ENCODE assay signal across 16 cellular contexts in genomic region chr4:150155391-150155790, GRCh38.
DNase-seq lines count a peak whose midpoint lies in the region; ATAC-seq and TF ChIP-seq lines count a peak whose summit lies in the region.
"Had no signal": no experiment of that assay in that cellular context is flagged by ENCODE, and none has a peak within 500 bp of the region (broad histone marks: within the 10 kb centered on the region; RNA-seq: fewer than 3 reads in every experiment).

No MANE protein-coding gene starts in this region.

- H3K4me2 ChIP-seq in SK-N-SH: no peak overlapping the region
- H3K4me2 ChIP-seq: BLaER1 had no signal

- H3K9me2 ChIP-seq in SK-N-SH: no peaks in the 10 kb centered on the region

- CTCF ChIA-PET in SK-N-SH (lab: Yijun Ruan, JAX): interaction anchor here (1.3 to 2.0 kb wide), 3 partner anchors 9 to 87 kb away, joined by 3 to 6 read pairs (median 4); partner anchors contain the start of gene DCLK2
- CTCF ChIA-PET in naive thymus-derived CD4-positive, alpha-beta T cell (lab: Charles Lee): no interaction called here

- ATAC-seq in SK-N-SH treated with all-trans-retinoic acid at 6 μM for 48 hours (no peak), HG03175 (IDR thresholded peaks at IDR 0.05; ENCODE audit: unreplicated experiment) (no peak)
- no peak for ATAC-seq in naive thymus-derived CD4-positive, alpha-beta T cell

- H3K27me3 Mint-ChIP-seq in naive thymus-derived CD4-positive, alpha-beta T cell: peaks cover 0 to 6% (median 3%) of the 10 kb centered on the region in 5 donors
- H3K27me3 Mint-ChIP-seq: CD4-positive, alpha-beta memory T cell had no signal

- H3K4me3 ChIP-seq in SK-N-SH (ENCODE audit: low read depth in 2 of 2, low read length in 1 of 2) (no peak overlapping the region), esophagus muscularis mucosa (no peak overlapping the region)
- no peak overlapping the region for H3K4me3 ChIP-seq in naive thymus-derived CD4-positive, alpha-beta T cell (ENCODE audit: low read length)
- H3K4me3 ChIP-seq: BLaER1, GM23248, HAP-1 had no signal

- no peaks in the 10 kb centered on the region for H3K36me3 Mint-ChIP-seq in naive thymus-derived CD4-positive, alpha-beta T cell
- H3K36me3 Mint-ChIP-seq: CD14-positive monocyte; CD4-positive, alpha-beta memory T cell had no signal

- H3K9ac ChIP-seq in SK-N-SH: no peak overlapping the region
- H3K9ac ChIP-seq: BLaER1, GM23248 had no signal

- H3F3A ChIP-seq in SK-N-SH (replicated peaks; ENCODE audit: insufficient read depth): peaks cover 2% of the 10 kb centered on the region

- 91% methylated on average over 4 of the region's 4 CpGs for WGBS in SK-N-SH (ENCODE audit: low lambda C conversion rate)
- WGBS in esophagus muscularis mucosa: 89% methylated on average over 4 of the region's 4 CpGs

- no peak overlapping the region for H3K4me3 Mint-ChIP-seq in naive thymus-derived CD4-positive, alpha-beta T cell
- H3K4me3 Mint-ChIP-seq: CD14-positive monocyte; CD4-positive, alpha-beta memory T cell had no signal

- DNase-seq in SK-N-SH: peak; percentile 40
- peak; percentile 36 for DNase-seq in NCI-H146 treated with DMSO at 0.1 percent for 48 hours (lab: John Stamatoyannopoulos, UW; ENCODE audit: unreplicated experiment)
- peak; percentile 64 for DNase-seq in esophagus muscularis mucosa (ENCODE audit: extremely low spot score)
- no peak for DNase-seq in naive thymus-derived CD4-positive, alpha-beta T cell
- DNase-seq: ACHN; CD4-positive, alpha-beta memory T cell; DMS153; DMS79; GDM1; GM23248 had no signal

- H3K79me2 ChIP-seq in SK-N-SH (ENCODE audit: insufficient read depth): peaks cover 79% of the 10 kb centered on the region; the same call in 1 of the 2 replicates

- TF ChIP-seq CTCF in SK-N-SH (IDR thresholded peaks at IDR 0.05) (no peak), esophagus muscularis mucosa (IDR thresholded peaks at IDR 0.05) (no peak)

- no peaks in the 10 kb centered on the region for H3K27me3 ChIP-seq in SK-N-SH (ENCODE audit: insufficient read depth)
- no peaks in the 10 kb centered on the region for H3K27me3 ChIP-seq in esophagus muscularis mucosa
- no peaks in the 10 kb centered on the region for H3K27me3 ChIP-seq in naive thymus-derived CD4-positive, alpha-beta T cell (ENCODE audit: control insufficient read depth in 2 of 2, insufficient read depth in 2 of 2, low read length in 2 of 2)
- H3K27me3 ChIP-seq: BLaER1 had no signal

- H3K9me3 ChIP-seq in SK-N-SH: no peaks in the 10 kb centered on the region
- H3K9me3 ChIP-seq in esophagus muscularis mucosa: no peaks in the 10 kb centered on the region
- H3K9me3 ChIP-seq in naive thymus-derived CD4-positive, alpha-beta T cell (ENCODE audit: control insufficient read depth in 2 of 3, low read length in 3 of 3): no peaks in the 10 kb centered on the region
- H3K9me3 ChIP-seq: BLaER1, HAP-1 had no signal

- H4K20me1 ChIP-seq in SK-N-SH (ENCODE audit: insufficient read depth): no peaks in the 10 kb centered on the region
- H4K20me1 ChIP-seq: BLaER1 had no signal

- H3K27ac ChIP-seq in SK-N-SH (ENCODE audit: low read depth in 2 of 2, low read length in 1 of 2) (no peak overlapping the region), esophagus muscularis mucosa (replicated peaks in 1 of 4) (no peak overlapping the region)
- no peak overlapping the region for H3K27ac ChIP-seq in naive thymus-derived CD4-positive, alpha-beta T cell (ENCODE audit: low read depth, low read length)
- H3K27ac ChIP-seq: BLaER1, GM23248, HL-60 had no signal

- POLR2A ChIA-PET in SK-N-SH (lab: Yijun Ruan, JAX): no interaction called here
- POLR2A ChIA-PET in naive thymus-derived CD4-positive, alpha-beta T cell (lab: Charles Lee): no interaction called here

- TF ChIP-seq POLR2A in esophagus muscularis mucosa (IDR thresholded peaks at IDR 0.05; ENCODE audit: low read depth): no peak

- TF ChIP-seq EP300 in SK-N-SH (IDR thresholded peaks at IDR 0.05; ENCODE audit: borderline replicate concordance in 1 of 2, low read depth in 1 of 2, low read length in 1 of 2) (peak in 1 of 2 experiments; percentile 37; a peak in 1 of 4 replicates), esophagus muscularis mucosa (IDR thresholded peaks at IDR 0.05) (no peak)

- intact Hi-C loops in esophagus muscularis mucosa (cut with DNase I): no loop called here
- intact Hi-C loops in naive thymus-derived CD4-positive, alpha-beta T cell (cut with micrococcal nuclease): no loop called here

- no peak overlapping the region for H2AFZ ChIP-seq in SK-N-SH (ENCODE audit: low read depth)
- H2AFZ ChIP-seq: GM23248 had no signal

- peaks cover 0 to 5% of the 10 kb centered on the region in 2 experiments for H3K36me3 ChIP-seq in SK-N-SH (replicated peaks in 1 of 2; ENCODE audit: control insufficient read depth in 1 of 2, insufficient read depth in 2 of 2, low read length in 1 of 2)
- no peaks in the 10 kb centered on the region for H3K36me3 ChIP-seq in esophagus muscularis mucosa
- no peaks in the 10 kb centered on the region for H3K36me3 ChIP-seq in naive thymus-derived CD4-positive, alpha-beta T cell (ENCODE audit: control insufficient read depth in 2 of 3, insufficient read depth in 3 of 3, low read length in 3 of 3)
- H3K36me3 ChIP-seq: BLaER1, HAP-1 had no signal

- no peaks in the 10 kb centered on the region for H3K4me1 Mint-ChIP-seq in naive thymus-derived CD4-positive, alpha-beta T cell
- H3K4me1 Mint-ChIP-seq: CD14-positive monocyte; CD4-positive, alpha-beta memory T cell had no signal

- H3K27ac Mint-ChIP-seq in naive thymus-derived CD4-positive, alpha-beta T cell: no peak overlapping the region
- H3K27ac Mint-ChIP-seq: CD14-positive monocyte; CD4-positive, alpha-beta memory T cell had no signal

- H3K9me3 Mint-ChIP-seq in naive thymus-derived CD4-positive, alpha-beta T cell: peaks cover 0 to 2% (median 0%) of the 10 kb centered on the region in 11 donors
- H3K9me3 Mint-ChIP-seq: CD4-positive, alpha-beta memory T cell had no signal

- H3K4me1 ChIP-seq in SK-N-SH (ENCODE audit: control insufficient read depth in 1 of 2, insufficient read depth in 2 of 2, low read depth in 1 of 2, low read length in 1 of 2) (peaks cover 6 to 13% of the 10 kb centered on the region in 2 experiments), esophagus muscularis mucosa (peaks cover 15 to 47% (median 34%) of the 10 kb centered on the region in 4 donors)
- no peaks in the 10 kb centered on the region for H3K4me1 ChIP-seq in naive thymus-derived CD4-positive, alpha-beta T cell (ENCODE audit: control insufficient read depth in 2 of 2, insufficient read depth in 2 of 2, low read length in 2 of 2)

- TF ChIP-seq RAD21 in SK-N-SH (IDR thresholded peaks at IDR 0.05; ENCODE audit: low read length): no peak

TF ChIP-seq in SK-N-SH, 30 proteins besides CTCF, POLR2A, EP300 and RAD21 (continues in another document):
- TF ChIP-seq MEF2A (IDR thresholded peaks at IDR 0.05; ENCODE audit: borderline replicate concordance, low read depth): no peak
- no peak for TF ChIP-seq NRF1 (IDR thresholded peaks at IDR 0.05; ENCODE audit: low read depth, low read length)
- TF ChIP-seq RCOR1 (IDR thresholded peaks at IDR 0.05; ENCODE audit: low read length): no peak
- no peak for TF ChIP-seq IRF3 (IDR thresholded peaks at IDR 0.05; ENCODE audit: low read depth, low read length)
- no peak for TF ChIP-seq PBX3 (IDR thresholded peaks at IDR 0.05)
- no peak for TF ChIP-seq RFX5 (IDR thresholded peaks at IDR 0.05; ENCODE audit: low read length)

TF ChIP-seq in SK-N-SH treated with all-trans-retinoic acid at 6 μM for 48 hours, 23 proteins besides CTCF, POLR2A, EP300 and RAD21 (continues in another document):
- TF ChIP-seq ISL1 (CRISPR knock-in tag; IDR thresholded peaks at IDR 0.05) (no peak), CREB5 (CRISPR knock-in tag; IDR thresholded peaks at IDR 0.05; ENCODE audit: low read depth) (no peak), OSR1 (CRISPR knock-in tag; IDR thresholded peaks at IDR 0.05) (no peak), ZFP3 (CRISPR knock-in tag; IDR thresholded peaks at IDR 0.05) (no peak), ZC3H10 (CRISPR knock-in tag; IDR thresholded peaks at IDR 0.05) (no peak), TSHZ2 (CRISPR knock-in tag; IDR thresholded peaks at IDR 0.05) (no peak), ZNF8 (CRISPR knock-in tag; IDR thresholded peaks at IDR 0.05) (no peak), PPARA (CRISPR knock-in tag; IDR thresholded peaks at IDR 0.05; ENCODE audit: borderline replicate concordance) (no peak), RARB (CRISPR knock-in tag; IDR thresholded peaks at IDR 0.05) (no peak), ARNTL (CRISPR knock-in tag; IDR thresholded peaks at IDR 0.05; ENCODE audit: borderline replicate concordance, low read depth) (no peak), TOX (CRISPR knock-in tag; IDR thresholded peaks at IDR 0.05; ENCODE audit: borderline replicate concordance) (no peak)

Comparison
In these comparisons a context has a peak if more than half of its experiments do, and no peak if none do; other contexts are left out.
1. DNase-seq: peak in SK-N-SH (single experiment), NCI-H146 treated with DMSO at 0.1 percent for 48 hours (single experiment) and esophagus muscularis mucosa (single experiment); none in naive thymus-derived CD4-positive, alpha-beta T cell (0 of 9).